In genomic region chr12:59444932-59445331, GRCh38 we compare ENCODE assay signal across 13 cellular contexts.
DNase-seq lines count a peak whose midpoint lies in the region; ATAC-seq and TF ChIP-seq lines count a peak whose summit lies in the region.
"Had no signal": no experiment of that assay in that cellular context is flagged by ENCODE, and none has a peak within 500 bp of the region (broad histone marks: within the 10 kb centered on the region; RNA-seq: fewer than 3 reads in every experiment).

No MANE protein-coding gene starts in this region.

- H3K4me1 Mint-ChIP-seq in neural progenitor cell = no peaks in the 10 kb centered on the region

- TF ChIP-seq POLR2A in heart left ventricle (IDR thresholded peaks at IDR 0.05) = no peak

- no peak for ATAC-seq in heart left ventricle
- no peak for ATAC-seq in left cardiac atrium
- no peak for ATAC-seq in HG02852 (IDR thresholded peaks at IDR 0.05; ENCODE audit: unreplicated experiment)
- ATAC-seq: activated T-cell treated with anti-CD3 and anti-CD28 coated beads, Interleukin-2, amount 50 U/mL, for 4 hours; left lobe of liver had no signal

- peaks cover 0 to 29% (median 10%) of the 10 kb centered on the region in 12 donors for H3K9me3 ChIP-seq in heart left ventricle
- no peaks in the 10 kb centered on the region for H3K9me3 ChIP-seq in neural progenitor cell (ENCODE audit: low read depth)

- H3K4me3 ChIP-seq in heart left ventricle = no peak overlapping the region
- H3K4me3 ChIP-seq in brain microvascular endothelial cell (ENCODE audit: low read depth, low read length) = no peak overlapping the region
- H3K4me3 ChIP-seq in neural progenitor cell = no peak overlapping the region

- H3K27me3 ChIP-seq in heart left ventricle = no peaks in the 10 kb centered on the region
- no peaks in the 10 kb centered on the region for H3K27me3 ChIP-seq in brain microvascular endothelial cell (replicated peaks)
- no peaks in the 10 kb centered on the region for H3K27me3 ChIP-seq in neural progenitor cell

- no peak overlapping the region for H3K4me2 ChIP-seq in neural progenitor cell

- H3K4me1 ChIP-seq in heart left ventricle (no peaks in the 10 kb centered on the region), neural progenitor cell (no peaks in the 10 kb centered on the region)

- no peak overlapping the region for H3K27ac Mint-ChIP-seq in neural progenitor cell

- H4K20me1 ChIP-seq in neural progenitor cell (ENCODE audit: low read depth) = no peaks in the 10 kb centered on the region

- 86 to 100% (median 91%) methylated on average over 1 of the region's 1 CpG for WGBS in heart left ventricle, 4 donors

- no peaks in the 10 kb centered on the region for H3F3A ChIP-seq in neural progenitor cell (ENCODE audit: low read depth)

- no peak overlapping the region for H3K9ac ChIP-seq in neural progenitor cell

- H2AFZ ChIP-seq in neural progenitor cell (replicated peaks) = no peak overlapping the region

- H3K36me3 Mint-ChIP-seq in neural progenitor cell = peaks cover 6% of the 10 kb centered on the region

- peaks cover 27% of the 10 kb centered on the region for H3K9me3 Mint-ChIP-seq in neural progenitor cell

- DNase-seq in heart left ventricle = no peak
- DNase-seq in left cardiac atrium = no peak
- peak; percentile 35 for DNase-seq in LHCN-M2 (ENCODE audit: low read depth)
- no peak for DNase-seq in brain microvascular endothelial cell
- DNase-seq in neural progenitor cell (ENCODE audit: low spot score) = no peak
- no peak for DNase-seq in NK-92 (lab: John Stamatoyannopoulos, UW; ENCODE audit: unreplicated experiment)
- DNase-seq in SIG-M5 treated with dmso at 0.1 percent for 504 hours (lab: John Stamatoyannopoulos, UW; ENCODE audit: unreplicated experiment) = no peak
- DNase-seq: activated T-cell treated with anti-CD3 and anti-CD28 coated beads, Interleukin-2, amount 50 U/mL, for 4 hours; COR-L47; effector memory CD4-positive, alpha-beta T cell; NCI-H446 had no signal

- H3K36me3 ChIP-seq in heart left ventricle (no peaks in the 10 kb centered on the region), brain microvascular endothelial cell (replicated peaks) (no peaks in the 10 kb centered on the region), neural progenitor cell (no peaks in the 10 kb centered on the region)

- TF ChIP-seq CTCF in heart left ventricle (IDR thresholded peaks at IDR 0.05) (peak in 10 of 12 donors; percentile 13 to 50 (median 41)), brain microvascular endothelial cell (IDR thresholded peaks at IDR 0.05; ENCODE audit: low read depth, low read length, missing control alignments) (peak; percentile 53), neural progenitor cell (IDR thresholded peaks at IDR 0.05) (peak; percentile 37)

- H3K27ac ChIP-seq in heart left ventricle = no peak overlapping the region
- H3K27ac ChIP-seq in brain microvascular endothelial cell = no peak overlapping the region
- H3K27ac ChIP-seq in neural progenitor cell = no peak overlapping the region

- in situ Hi-C loops in brain microvascular endothelial cell (cut with HindIII; ENCODE audit: low pct_ligation_motif_present, low sequenced_read_pairs) = no loop called here

- no peak overlapping the region for H3K4me3 Mint-ChIP-seq in neural progenitor cell
- H3K4me3 Mint-ChIP-seq: activated T-cell treated with anti-CD3 and anti-CD28 coated beads, Interleukin-2, amount 50 U/mL, for 4 hours had no signal

- intact Hi-C loops in heart left ventricle (cut with DNase I) (loop anchor here in 9 of 10 donors (10.0 kb wide), 4 partner anchors 150 to 390 kb away; partner anchors contain the start of gene SLC16A7 (in 1 of the 9)), left cardiac atrium (cut with DNase I) (loop anchor here in 1 of 2 donors (10.0 kb wide), 2 partner anchors 360 to 390 kb away; no protein-coding TSS in a partner anchor)

- no peaks in the 10 kb centered on the region for H3K79me2 ChIP-seq in neural progenitor cell (ENCODE audit: low read depth)

- H3K27me3 Mint-ChIP-seq in neural progenitor cell (ENCODE audit: insufficient read depth, low read depth) = peaks cover 2% of the 10 kb centered on the region
